9 cellular contexts compared by ENCODE assay signal in the genomic region with DNA sequence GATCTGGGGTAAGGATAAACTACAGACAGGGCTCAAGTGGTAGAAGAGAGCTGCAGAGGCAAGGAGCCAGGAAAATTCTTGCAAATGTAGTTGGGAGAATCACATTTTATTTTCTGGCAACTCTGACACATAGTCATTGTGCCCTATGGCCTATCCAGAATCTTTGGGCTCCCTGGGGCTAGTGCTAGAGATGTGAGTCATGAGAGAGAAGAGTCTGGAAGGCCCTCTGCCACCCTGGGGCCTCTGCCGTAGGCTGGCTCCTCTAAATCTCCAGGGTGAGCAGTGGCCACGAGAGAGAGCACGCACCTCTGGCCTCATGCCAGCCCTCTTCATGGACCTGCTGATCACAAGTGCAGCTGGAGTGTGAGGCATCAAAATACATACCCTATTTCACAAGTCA.
A peak's percentile ranks its signal among the peaks of the same experiment; 100 is the strongest.
DNase-seq lines count a peak whose midpoint lies in the region; ATAC-seq and TF ChIP-seq lines count a peak whose summit lies in the region.
"Had no signal": no experiment of that assay in that cellular context is flagged by ENCODE, and none has a peak within 500 bp of the region (broad histone marks: within the 10 kb centered on the region; RNA-seq: fewer than 3 reads in every experiment).

No MANE protein-coding gene starts in this region.

- no peak overlapping the region for H4K8ac ChIP-seq in H9 (replicated peaks; ENCODE audit: insufficient read length, low read depth, low read length)

- peaks cover 17% of the 10 kb centered on the region for H3K4me1 ChIP-seq in GM23248 (ENCODE audit: insufficient read depth)
- peaks cover 8 to 16% of the 10 kb centered on the region in 2 donors for H3K4me1 ChIP-seq in gastrocnemius medialis
- no peaks in the 10 kb centered on the region for H3K4me1 ChIP-seq in H9 (ENCODE audit: insufficient read depth, low read length)

- no peaks in the 10 kb centered on the region for H3K79me1 ChIP-seq in H9 (ENCODE audit: insufficient read depth, low read depth, low read length, poor library complexity, severe bottlenecking)

- no peak overlapping the region for H2BK20ac ChIP-seq in H9 (ENCODE audit: low read depth, low read length, poor library complexity, severe bottlenecking)

- TF ChIP-seq POLR2A in gastrocnemius medialis (IDR thresholded peaks at IDR 0.05): no peak

- no peak overlapping the region for H4K91ac ChIP-seq in H9 (ENCODE audit: insufficient read length, low read depth, low read length)

- no peak overlapping the region for H3K9ac ChIP-seq in GM23248
- no peak overlapping the region for H3K9ac ChIP-seq in H9 (ENCODE audit: extremely low read depth, insufficient read length, low read length)

- no peak overlapping the region for H3T11ph ChIP-seq in H9 (ENCODE audit: low read length)

- H4K5ac ChIP-seq in H9 (ENCODE audit: insufficient read length, low read depth, low read length): no peak overlapping the region

- H3K4me3 ChIP-seq in GM23248 (no peak overlapping the region), gastrocnemius medialis (no peak overlapping the region)

- peak overlapping the region in 1 of 3 experiments; percentile 36; a peak in 1 of 7 replicates for H3K27ac Mint-ChIP-seq in H9
- H3K27ac Mint-ChIP-seq in activated CD4-positive, alpha-beta memory T cell treated with anti-CD3 and anti-CD28 coated beads for 36 hours: no peak overlapping the region
- H3K27ac Mint-ChIP-seq: activated B cell treated with CpG ODN at 0.5 μM for 24 hours had no signal

- peaks cover 0 to 6% of the 10 kb centered on the region in 2 experiments; a peak in 3 of 5 replicates for H3K9me3 Mint-ChIP-seq in H9
- no peaks in the 10 kb centered on the region for H3K9me3 Mint-ChIP-seq in activated CD4-positive, alpha-beta memory T cell treated with anti-CD3 and anti-CD28 coated beads for 36 hours
- H3K9me3 Mint-ChIP-seq: activated B cell treated with CpG ODN at 0.5 μM for 24 hours had no signal

- no peak overlapping the region for H3K23ac ChIP-seq in H9 (ENCODE audit: insufficient read length, low read depth, low read length)

- H3K27ac ChIP-seq in GM23248: peak overlapping the region; percentile 53
- peak overlapping the region in 2 of 4 donors; percentile 13 to 42 for H3K27ac ChIP-seq in gastrocnemius medialis
- H3K27ac ChIP-seq in H9 (ENCODE audit: insufficient read length, low read depth, low read length): no peak overlapping the region

- no peak overlapping the region for H3K4ac ChIP-seq in H9 (ENCODE audit: low read depth, low read length)

- no peak overlapping the region for H3K56ac ChIP-seq in H9 (ENCODE audit: insufficient read length, low read depth, low read length)

- peaks cover 13% of the 10 kb centered on the region; the same call in 1 of the 2 replicates for H3F3A ChIP-seq in GM23248 (ENCODE audit: insufficient read depth)

- H4K20me1 ChIP-seq in GM23248 (ENCODE audit: insufficient read depth) (no peaks in the 10 kb centered on the region), H9 (ENCODE audit: control insufficient read depth, insufficient read depth, insufficient read length) (no peaks in the 10 kb centered on the region)

- 3 to 11% methylated on average over 3 of the region's 3 CpGs for WGBS in GM23248 (ENCODE audit: low coverage in 1 of 2, low lambda C conversion rate in 2 of 2, missing lambda C conversion rate in 2 of 2), 2 experiments
- no CpG with 5 or more reads among the region's 3 CpGs for WGBS in H9 (ENCODE audit: extremely low coverage, insufficient read length, low lambda C conversion rate)

- H3K27me3 ChIP-seq in GM23248 (replicated peaks; ENCODE audit: insufficient read depth) (no peaks in the 10 kb centered on the region), gastrocnemius medialis (no peaks in the 10 kb centered on the region), H9 (ENCODE audit: insufficient read depth, low read length) (no peaks in the 10 kb centered on the region)

- intact Hi-C loops in gastrocnemius medialis (cut with DNase I; ENCODE audit: low total_unique reads): no loop called here
- intact Hi-C loops in activated CD4-positive, alpha-beta memory T cell treated with anti-CD3 and anti-CD28 coated beads for 36 hours (cut with micrococcal nuclease): no loop called here

- peaks cover 3% of the 10 kb centered on the region in 2 experiments; a peak in 3 of 4 replicates for H3K4me1 Mint-ChIP-seq in H9
- peaks cover 6% of the 10 kb centered on the region for H3K4me1 Mint-ChIP-seq in activated CD4-positive, alpha-beta memory T cell treated with anti-CD3 and anti-CD28 coated beads for 36 hours (ENCODE audit: low read depth)

- H3K36me3 Mint-ChIP-seq in H9 (ENCODE audit: insufficient read depth in 1 of 3, low read depth in 3 of 3): peaks cover 2 to 13% (median 4%) of the 10 kb centered on the region in 3 experiments; a peak in 5 of 7 replicates
- H3K36me3 Mint-ChIP-seq in activated CD4-positive, alpha-beta memory T cell treated with anti-CD3 and anti-CD28 coated beads for 36 hours: no peaks in the 10 kb centered on the region

- ATAC-seq in gastrocnemius medialis (peak; percentile 60 to 67), HG03521 (IDR thresholded peaks at IDR 0.05; ENCODE audit: unreplicated experiment) (no peak), HG03175 (IDR thresholded peaks at IDR 0.05; ENCODE audit: unreplicated experiment) (no peak)

- no peaks in the 10 kb centered on the region for H3K79me2 ChIP-seq in GM23248 (ENCODE audit: insufficient read depth)
- H3K79me2 ChIP-seq in H9 (ENCODE audit: insufficient read depth, low read length): no peaks in the 10 kb centered on the region

- no peaks in the 10 kb centered on the region for H3K23me2 ChIP-seq in H9 (ENCODE audit: insufficient read length, low read depth, low read length, poor library complexity, severe bottlenecking)

- peaks cover 2% of the 10 kb centered on the region; the same call in 1 of the 2 replicates for H3K27me3 Mint-ChIP-seq in H9 (ENCODE audit: low read depth)
- H3K27me3 Mint-ChIP-seq in activated CD4-positive, alpha-beta memory T cell treated with anti-CD3 and anti-CD28 coated beads for 36 hours: peaks cover 1% of the 10 kb centered on the region

- in situ Hi-C loops in GM23248 (cut with MboI): no loop called here
- in situ Hi-C loops in gastrocnemius medialis (cut with MboI; ENCODE audit: low sequenced_read_pairs in 4 of 4): no loop called here

- no peak overlapping the region; a peak in 1 of 5 replicates for H3K4me3 Mint-ChIP-seq in H9
- H3K4me3 Mint-ChIP-seq in activated CD4-positive, alpha-beta memory T cell treated with anti-CD3 and anti-CD28 coated beads for 36 hours: no peak overlapping the region
- H3K4me3 Mint-ChIP-seq: activated B cell treated with CpG ODN at 0.5 μM for 24 hours had no signal

- H2BK12ac ChIP-seq in H9 (ENCODE audit: insufficient read length, low read depth, low read length): no peak overlapping the region

- no peak overlapping the region for H2BK120ac ChIP-seq in H9 (ENCODE audit: low read depth, low read length, poor library complexity, severe bottlenecking)

- no peak overlapping the region for H2AK5ac ChIP-seq in H9 (ENCODE audit: insufficient read length, low read length)

- H3K18ac ChIP-seq in H9 (ENCODE audit: insufficient read length, low read depth, low read length): no peak overlapping the region

- H2BK5ac ChIP-seq in H9 (ENCODE audit: insufficient read length, low read length): no peak overlapping the region

- no peak overlapping the region for H3K14ac ChIP-seq in H9 (ENCODE audit: insufficient read depth, low read length)

- CTCF ChIA-PET in activated CD4-positive, alpha-beta memory T cell treated with anti-CD3 and anti-CD28 coated beads for 36 hours (lab: Charles Lee): no interaction called here

- POLR2A ChIA-PET in activated CD4-positive, alpha-beta memory T cell treated with anti-CD3 and anti-CD28 coated beads for 36 hours (lab: Charles Lee): no interaction called here

- TF ChIP-seq CTCF in gastrocnemius medialis (IDR thresholded peaks at IDR 0.05 in 4 of 5, conservative IDR thresholded peaks at IDR 0.05 in 1 of 5) (no peak), H9 (conservative IDR thresholded peaks at IDR 0.05) (no peak)

- peak; percentile 93 for DNase-seq in GM23248
- peak; percentile 35 for DNase-seq in NCI-H774 (lab: John Stamatoyannopoulos, UW)
- peak; percentile 94 for DNase-seq in fibroblast of peridontal ligament (ENCODE audit: extremely low read depth)
- peak; percentile 47 to 69 for DNase-seq in gastrocnemius medialis
- DNase-seq in H9: no peak
- no peak for DNase-seq in activated CD4-positive, alpha-beta memory T cell treated with anti-CD3 and anti-CD28 coated beads for 36 hours
- DNase-seq: activated B cell treated with CpG ODN at 0.5 μM for 24 hours had no signal

- no peaks in the 10 kb centered on the region for H3K9me2 ChIP-seq in GM23248 (ENCODE audit: insufficient read depth)

- no peak overlapping the region for H2BK15ac ChIP-seq in H9 (ENCODE audit: low read depth, low read length)

- H3K36me3 ChIP-seq in GM23248 (ENCODE audit: low read depth) (no peaks in the 10 kb centered on the region), gastrocnemius medialis (no peaks in the 10 kb centered on the region)

- no peaks in the 10 kb centered on the region for H3K9me3 ChIP-seq in GM23248 (ENCODE audit: low read depth)
- no peaks in the 10 kb centered on the region for H3K9me3 ChIP-seq in gastrocnemius medialis
- H3K9me3 ChIP-seq in H9 (ENCODE audit: control insufficient read depth, low read depth, low read length): no peaks in the 10 kb centered on the region

- H2AFZ ChIP-seq in GM23248 (no peak overlapping the region), H9 (ENCODE audit: low read length) (no peak overlapping the region)

- peak overlapping the region; percentile 27 for H3K4me2 ChIP-seq in GM23248 (ENCODE audit: unreplicated experiment)
- H3K4me2 ChIP-seq in H9 (ENCODE audit: insufficient read depth, insufficient read length, low read length): no peak overlapping the region

Comparison
In these comparisons a context has a peak if more than half of its experiments do, and no peak if none do; other contexts are left out.
1. DNase-seq: peak in GM23248 (single experiment), NCI-H774 (single experiment), fibroblast of peridontal ligament (single experiment) and gastrocnemius medialis (2 of 2); none in H9 (single experiment) and activated CD4-positive, alpha-beta memory T cell treated with anti-CD3 and anti-CD28 coated beads for 36 hours (single experiment).
2. ATAC-seq: peak in gastrocnemius medialis (2 of 2); none in HG03521 (single experiment) and HG03175 (single experiment).